In genomic region chr4:127917151-127917550, GRCh38 we compare ENCODE assay signal across 22 cellular contexts.
"Had no signal": no experiment of that assay in that cellular context is flagged by ENCODE, and none has a peak within 500 bp of the region (broad histone marks: within the 10 kb centered on the region; RNA-seq: fewer than 3 reads in every experiment).

No MANE protein-coding gene starts in this region.

- H3K4me1 Mint-ChIP-seq: activated CD4-positive, alpha-beta memory T cell treated with anti-CD3 and anti-CD28 coated beads, Interleukin-2, amount 10 ng/mL, durations not matched to agents 7 days and 5 days; activated CD4-positive, alpha-beta T cell treated with anti-CD3 and anti-CD28 coated beads for 36 hours; activated naive CD8-positive, alpha-beta T cell treated with anti-CD3 and anti-CD28 coated beads, Interleukin-2, amount 10 ng/mL, durations not matched to agents 7 days and 5 days had no signal

- H3K4me3 ChIP-seq: adrenal gland, MG63, Peyer's patch had no signal

- H3K9me3 ChIP-seq: adrenal gland, MG63, Peyer's patch had no signal

- H3K27ac ChIP-seq: adrenal gland, Peyer's patch, RWPE1, VCaP had no signal

- ATAC-seq: activated CD4-positive, alpha-beta T cell treated with anti-CD3 and anti-CD28 coated beads for 36 hours; activated T-cell treated with anti-CD3 and anti-CD28 coated beads, Interleukin-2, amount 50 U/mL, for 72 hours; T-helper 17 cell had no signal

- DNase-seq: activated CD4-positive, alpha-beta memory T cell treated with anti-CD3 and anti-CD28 coated beads, Interleukin-2, amount 10 ng/mL, durations not matched to agents 7 days and 5 days; activated CD4-positive, alpha-beta T cell treated with anti-CD3 and anti-CD28 coated beads for 36 hours; activated CD4-positive, alpha-beta T cell treated with anti-CD3 and anti-CD28 coated beads, Interleukin-2, amount 50 U/mL, for 1 hour; activated CD8-positive, alpha-beta memory T cell treated with anti-CD3 and anti-CD28 coated beads, Interleukin-2, amount 50 U/mL, for 4 hours; activated naive CD4-positive, alpha-beta T cell treated with anti-CD3 and anti-CD28 coated beads, Interleukin-2, amount 50 U/mL, for 16 hours; activated naive CD8-positive, alpha-beta T cell treated with anti-CD3 and anti-CD28 coated beads, Interleukin-2, amount 10 ng/mL, durations not matched to agents 7 days and 5 days; activated T-cell treated with anti-CD3 and anti-CD28 coated beads, Interleukin-2, amount 50 U/mL, for 72 hours; adrenal gland; anterior cingulate cortex; MG63; NCI-H1048; NCI-H146; NCI-H187 treated with DMSO at 0.1 percent for 48 hours; NCI-H2081 treated with DMSO at 0.1 percent for 48 hours; NCI-H446; NCI-H524; Peyer's patch; SHP77 treated with DMSO at 0.1 percent for 48 hours; T-helper 17 cell; T-helper 9 cell had no signal

- H3K27me3 ChIP-seq: adrenal gland, MG63, Peyer's patch had no signal

- H3K4me3 Mint-ChIP-seq: activated CD4-positive, alpha-beta memory T cell treated with anti-CD3 and anti-CD28 coated beads, Interleukin-2, amount 10 ng/mL, durations not matched to agents 7 days and 5 days; activated CD4-positive, alpha-beta T cell treated with anti-CD3 and anti-CD28 coated beads for 36 hours; activated naive CD8-positive, alpha-beta T cell treated with anti-CD3 and anti-CD28 coated beads, Interleukin-2, amount 10 ng/mL, durations not matched to agents 7 days and 5 days; activated T-cell treated with anti-CD3 and anti-CD28 coated beads, Interleukin-2, amount 50 U/mL, for 72 hours; T-helper 17 cell had no signal

- H3K36me3 ChIP-seq: MG63 had no signal

- H3K4me1 ChIP-seq: adrenal gland, Peyer's patch had no signal

- H3K27me3 Mint-ChIP-seq: activated CD4-positive, alpha-beta memory T cell treated with anti-CD3 and anti-CD28 coated beads, Interleukin-2, amount 10 ng/mL, durations not matched to agents 7 days and 5 days; activated CD4-positive, alpha-beta T cell treated with anti-CD3 and anti-CD28 coated beads for 36 hours; T-helper 17 cell had no signal

- H3K9me3 Mint-ChIP-seq: activated CD4-positive, alpha-beta memory T cell treated with anti-CD3 and anti-CD28 coated beads, Interleukin-2, amount 10 ng/mL, durations not matched to agents 7 days and 5 days; activated naive CD8-positive, alpha-beta T cell treated with anti-CD3 and anti-CD28 coated beads, Interleukin-2, amount 10 ng/mL, durations not matched to agents 7 days and 5 days; activated T-cell treated with anti-CD3 and anti-CD28 coated beads, Interleukin-2, amount 50 U/mL, for 72 hours had no signal

- H3K27ac Mint-ChIP-seq: activated CD4-positive, alpha-beta memory T cell treated with anti-CD3 and anti-CD28 coated beads, Interleukin-2, amount 10 ng/mL, durations not matched to agents 7 days and 5 days; activated CD4-positive, alpha-beta T cell treated with anti-CD3 and anti-CD28 coated beads for 36 hours; activated naive CD8-positive, alpha-beta T cell treated with anti-CD3 and anti-CD28 coated beads, Interleukin-2, amount 10 ng/mL, durations not matched to agents 7 days and 5 days; activated T-cell treated with anti-CD3 and anti-CD28 coated beads, Interleukin-2, amount 50 U/mL, for 72 hours; T-helper 17 cell had no signal
